ENCODE assay signal across 17 cellular contexts in genomic region chr5:63961598-63962161, GRCh38. TPM values are rescaled to one million over a fixed set of nuclear protein-coding genes. Genes with fewer than 3 reads are reported as not detected.
DNase-seq lines count a peak whose midpoint lies in the region; ATAC-seq and TF ChIP-seq lines count a peak whose summit lies in the region.
"Had no signal": no experiment of that assay in that cellular context is flagged by ENCODE, and none has a peak within 500 bp of the region (broad histone marks: within the 10 kb centered on the region; RNA-seq: fewer than 3 reads in every experiment).

No MANE protein-coding gene starts in this region.

- peak overlapping the region; percentile 34 for H2AFZ ChIP-seq in parathyroid adenoma

- H3K36me3 ChIP-seq in HUES6 (ENCODE audit: control insufficient read depth, insufficient read depth, low read length) (no peaks in the 10 kb centered on the region), parathyroid adenoma (ENCODE audit: control insufficient read depth, insufficient read depth, low read length) (no peaks in the 10 kb centered on the region), transverse colon (no peaks in the 10 kb centered on the region)
- H3K36me3 ChIP-seq: gastroesophageal sphincter, left lung had no signal

- TF ChIP-seq CTCF in glutamatergic neuron (IDR thresholded peaks at IDR 0.05; ENCODE audit: partially characterized antibody, unreplicated experiment) = no peak
- no peak for TF ChIP-seq CTCF in parathyroid adenoma (IDR thresholded peaks at IDR 0.05)
- TF ChIP-seq CTCF in transverse colon (IDR thresholded peaks at IDR 0.05) = no peak

- 0 out of 2 replicates have a peak, but pooled peaks cover 7% of the 10 kb centered on the region for H3K4me1 ChIP-seq in HUES6 (ENCODE audit: control insufficient read depth, insufficient read depth, low read length)
- H3K4me1 ChIP-seq in parathyroid adenoma = no peaks in the 10 kb centered on the region
- no peaks in the 10 kb centered on the region for H3K4me1 ChIP-seq in transverse colon
- H3K4me1 ChIP-seq: gastroesophageal sphincter, left lung had no signal

- no peak for ATAC-seq in GM18505 (IDR thresholded peaks at IDR 0.05; ENCODE audit: unreplicated experiment)
- ATAC-seq: gastroesophageal sphincter, left lung, Right ventricle myocardium inferior had no signal

- H3K27ac ChIP-seq in HUES6 (ENCODE audit: low read depth, low read length) (no peak overlapping the region), parathyroid adenoma (no peak overlapping the region), transverse colon (no peak overlapping the region)
- H3K27ac ChIP-seq: gastroesophageal sphincter, left lung had no signal

- H3K27me3 Mint-ChIP-seq in glutamatergic neuron (ENCODE audit: unreplicated experiment) = peaks cover 17% of the 10 kb centered on the region

- H3K27me3 ChIP-seq in HUES6 (ENCODE audit: control insufficient read depth, insufficient read depth, low read length) = peaks cover 55% of the 10 kb centered on the region
- H3K27me3 ChIP-seq in parathyroid adenoma (ENCODE audit: control insufficient read depth, insufficient read depth, low read length) = no peaks in the 10 kb centered on the region
- peaks cover 42% of the 10 kb centered on the region for H3K27me3 ChIP-seq in transverse colon

- no peaks in the 10 kb centered on the region for H3K36me3 Mint-ChIP-seq in glutamatergic neuron (ENCODE audit: unreplicated experiment)
- H3K36me3 Mint-ChIP-seq: activated naive CD8-positive, alpha-beta T cell had no signal

- H3K79me2 ChIP-seq in parathyroid adenoma = no peaks in the 10 kb centered on the region

- no peak for TF ChIP-seq POLR2A in transverse colon (IDR thresholded peaks at IDR 0.05)
- no peak for TF ChIP-seq POLR2A in GM18505 (IDR thresholded peaks at IDR 0.05; ENCODE audit: borderline replicate concordance, extremely low read depth, insufficient read depth, insufficient read length)

- peaks cover 9% of the 10 kb centered on the region for H3K9me3 Mint-ChIP-seq in glutamatergic neuron (ENCODE audit: unreplicated experiment)

- no peak overlapping the region for H3K4me2 ChIP-seq in parathyroid adenoma (ENCODE audit: low read length)

- H3K4me1 Mint-ChIP-seq in glutamatergic neuron (ENCODE audit: low read depth, unreplicated experiment) = peaks cover 14% of the 10 kb centered on the region

- TF ChIP-seq EP300 in transverse colon (IDR thresholded peaks at IDR 0.05; ENCODE audit: low read depth) = no peak

- H3K4me3 Mint-ChIP-seq in glutamatergic neuron (ENCODE audit: unreplicated experiment) = peak overlapping the region; percentile 97
- H3K4me3 Mint-ChIP-seq: activated naive CD8-positive, alpha-beta T cell had no signal

- 21% methylated on average over 34 of the region's 34 CpGs; no CpG with 5 or more reads in 1 of the 2 donors for WGBS in transverse colon (ENCODE audit: low coverage in 1 of 2), 2 donors

- H3K27ac Mint-ChIP-seq in glutamatergic neuron (ENCODE audit: unreplicated experiment) = no peak overlapping the region
- H3K27ac Mint-ChIP-seq: activated naive CD8-positive, alpha-beta T cell had no signal

- DNase-seq in DMS53 (lab: John Stamatoyannopoulos, UW) = peak; percentile 79
- peak; percentile 55 for DNase-seq in glutamatergic neuron
- no peak for DNase-seq in transverse colon
- no peak for DNase-seq in cerebellar cortex (ENCODE audit: low spot score)
- no peak for DNase-seq in SIG-M5 treated with dmso at 0.1 percent for 504 hours (lab: John Stamatoyannopoulos, UW; ENCODE audit: unreplicated experiment)
- DNase-seq: activated CD4-positive, alpha-beta T cell treated with anti-CD3 and anti-CD28 coated beads for 48 hours; NCI-H187 treated with DMSO at 0.1 percent for 48 hours had no signal

- H3K9me3 ChIP-seq in HUES6 (ENCODE audit: control insufficient read depth, insufficient read depth, low read depth, low read length) = no peaks in the 10 kb centered on the region
- no peaks in the 10 kb centered on the region for H3K9me3 ChIP-seq in parathyroid adenoma (ENCODE audit: control insufficient read depth, low read length)
- H3K9me3 ChIP-seq in transverse colon = no peaks in the 10 kb centered on the region
- H3K9me3 ChIP-seq: left lung had no signal

- H3K9ac ChIP-seq in HUES6 (ENCODE audit: low read length) = no peak overlapping the region
- H3K9ac ChIP-seq in parathyroid adenoma = no peak overlapping the region

- intact Hi-C loops in transverse colon (cut with DNase I; ENCODE audit: low total_unique reads) = no loop called here

- in situ Hi-C loops in transverse colon (cut with MboI; ENCODE audit: low pct_ligation_motif_present in 1 of 4, low pct_unique_long_range_greater_than_20kb in 1 of 4, low sequenced_read_pairs in 3 of 4) = loop anchor here in 3 of 4 donors (10.0 to 25.0 kb wide), 2 partner anchors 549 to 557 kb away; no protein-coding TSS in a partner anchor

- H3K4me3 ChIP-seq in HUES6 (ENCODE audit: low read depth, low read length) = peak overlapping the region; percentile 73
- H3K4me3 ChIP-seq in parathyroid adenoma (ENCODE audit: low read depth, low read length) = no peak overlapping the region
- no peak overlapping the region for H3K4me3 ChIP-seq in transverse colon
- H3K4me3 ChIP-seq: gastroesophageal sphincter, left lung had no signal

RNA-seq across cellular contexts. Expression of gene HTR1A, which starts 0.6 kb away (rescaled TPM):
- 1.2 TPM for total RNA-seq in glutamatergic neuron (ENCODE audit: unreplicated experiment)
- not detected for total RNA-seq in transverse colon
- total RNA-seq: cardiac septum; endothelial cell of umbilical vein; gastroesophageal sphincter; left lung; Right ventricle myocardium inferior; T-helper 2 cell treated with Interferon-gamma antibody and Interleukin-4, amounts not matched to agents 100 ng/mL and 5 ng/mL, for 36 hours had no signal

Comparison
In these comparisons a context has a peak if more than half of its experiments do, and no peak if none do; other contexts are left out.
1. DNase-seq: peak in DMS53 (single experiment) and glutamatergic neuron (single experiment); none in transverse colon (single experiment), cerebellar cortex (single experiment) and SIG-M5 treated with dmso at 0.1 percent for 504 hours (single experiment).